Comparison of ENCODE assay signal across 8 cellular contexts in the genomic region with DNA sequence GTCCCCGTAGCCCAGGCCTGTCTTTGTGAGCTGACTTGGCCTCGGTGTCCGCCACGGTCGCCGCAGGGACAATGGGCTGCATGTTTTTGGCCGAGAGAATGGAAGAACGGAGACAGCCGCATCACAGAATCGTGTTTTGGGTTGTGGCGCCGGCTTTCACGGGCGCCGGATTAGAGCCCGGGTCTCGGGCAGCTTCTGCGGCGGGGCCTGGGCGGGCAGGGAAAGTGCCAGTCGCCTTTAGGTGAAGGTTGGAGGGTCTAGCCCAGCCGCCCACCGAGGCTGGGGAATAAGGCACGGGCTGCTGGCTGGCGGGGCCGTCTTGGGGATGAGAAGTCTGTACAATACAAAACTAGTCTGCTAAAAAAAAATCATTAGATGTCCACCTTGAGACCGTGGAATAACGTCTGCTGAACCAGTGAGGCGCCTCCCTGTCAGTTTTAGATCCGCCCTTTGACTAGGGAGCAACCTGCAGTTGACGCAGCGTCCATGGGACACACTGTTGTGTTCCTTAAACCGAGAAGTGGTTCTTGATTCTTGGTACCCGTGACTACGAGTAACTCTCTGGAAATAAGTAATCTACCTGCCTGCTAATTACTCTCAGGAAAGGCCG. TPM values are rescaled to one million over a fixed set of nuclear protein-coding genes. Genes with fewer than 3 reads are reported as not detected.
DNase-seq lines count a peak whose midpoint lies in the region; ATAC-seq and TF ChIP-seq lines count a peak whose summit lies in the region.

No MANE protein-coding gene starts in this region.

- H4K20me1 ChIP-seq in neural cell (ENCODE audit: insufficient read depth): no peaks in the 10 kb centered on the region

- H2AFZ ChIP-seq in neural cell (ENCODE audit: low read depth, low read length): peak overlapping the region; percentile 84

- H3K27ac ChIP-seq in neural cell (ENCODE audit: low read length) (peak overlapping the region; percentile 88), temporal lobe (ENCODE audit: low read depth, low read length) (peak overlapping the region; percentile 60)

- H3K4me3 ChIP-seq in NT2/D1 (ENCODE audit: insufficient read length, low read depth): peak overlapping the region; percentile 91
- H3K4me3 ChIP-seq in fibroblast of pulmonary artery (replicated peaks; ENCODE audit: low read depth, low read length): peak overlapping the region; percentile 91
- H3K4me3 ChIP-seq in neural cell (ENCODE audit: low read length): peak overlapping the region; percentile 86

- peak overlapping the region; percentile 95 for H3K9ac ChIP-seq in NT2/D1 (ENCODE audit: insufficient read length, low read depth)
- H3K9ac ChIP-seq in neural cell (ENCODE audit: low read length): peak overlapping the region; percentile 96

- H3K36me3 ChIP-seq in NT2/D1 (ENCODE audit: insufficient read depth, insufficient read length, low read length): peaks cover 38% of the 10 kb centered on the region
- H3K36me3 ChIP-seq in neural cell (ENCODE audit: insufficient read depth, low read length): peaks cover 5% of the 10 kb centered on the region

- H3F3A ChIP-seq in neural cell (ENCODE audit: insufficient read depth, low read length, poor library complexity, severe bottlenecking): peaks cover 4% of the 10 kb centered on the region

- TF ChIP-seq EP300 in neural cell (conservative IDR thresholded peaks at IDR 0.05; ENCODE audit: poor library complexity, severe bottlenecking): no peak

- peak overlapping the region; percentile 72 for H3K4me2 ChIP-seq in neural cell (ENCODE audit: low read length)

- no peaks in the 10 kb centered on the region for H3K27me3 ChIP-seq in NT2/D1 (ENCODE audit: insufficient read depth, insufficient read length)
- H3K27me3 ChIP-seq in neural cell (ENCODE audit: insufficient read depth, low read depth, low read length): no peaks in the 10 kb centered on the region

- H3K4me1 ChIP-seq in NT2/D1 (ENCODE audit: insufficient read depth, insufficient read length): no peaks in the 10 kb centered on the region

- ATAC-seq in GM19043 (IDR thresholded peaks at IDR 0.05; ENCODE audit: low read depth, unreplicated experiment) (peak; percentile 25), HG03354 (IDR thresholded peaks at IDR 0.05; ENCODE audit: poor library complexity, severe bottlenecking, unreplicated experiment) (peak; percentile 24)

- no peak for TF ChIP-seq RAD21 in neural cell (conservative IDR thresholded peaks at IDR 0.05)

- H3K9me3 ChIP-seq in NT2/D1 (ENCODE audit: insufficient read depth, low read length) (no peaks in the 10 kb centered on the region), neural cell (ENCODE audit: low read length) (no peaks in the 10 kb centered on the region)

- no peaks in the 10 kb centered on the region for H3K9me2 ChIP-seq in neural cell (ENCODE audit: insufficient read depth, low read length)

- peaks cover 68% of the 10 kb centered on the region for H3K79me2 ChIP-seq in neural cell (replicated peaks; ENCODE audit: insufficient read depth, low read length)

- DNase-seq in Ammon's horn (ENCODE audit: low spot score) (peak; percentile 51), NT2/D1 (ENCODE audit: low read depth, low spot score) (no peak), activated T-helper 1 cell treated with Interleukin-2 at 50 U/mL for 16 hours (ENCODE audit: low read depth) (peak; percentile 17), fibroblast of pulmonary artery (ENCODE audit: low read depth) (peak; percentile 49)

- TF ChIP-seq CTCF in fibroblast of pulmonary artery (IDR thresholded peaks at IDR 0.05; ENCODE audit: low read length, missing control alignments): no peak
- no peak for TF ChIP-seq CTCF in neural cell (IDR thresholded peaks at IDR 0.05; ENCODE audit: poor library complexity, severe bottlenecking)

TF ChIP-seq in neural cell, 6 proteins besides CTCF, POLR2A, EP300 and RAD21:
- no peak for TF ChIP-seq MXI1 (conservative IDR thresholded peaks at IDR 0.05; ENCODE audit: poor library complexity, severe bottlenecking)
- TF ChIP-seq TAF1 (IDR thresholded peaks at IDR 0.05; ENCODE audit: low read depth): no peak
- TF ChIP-seq POLR2AphosphoS5 (IDR thresholded peaks at IDR 0.05): no peak
- TF ChIP-seq SMC3 (conservative IDR thresholded peaks at IDR 0.05; ENCODE audit: poor library complexity): no peak
- TF ChIP-seq, protein P1, sequence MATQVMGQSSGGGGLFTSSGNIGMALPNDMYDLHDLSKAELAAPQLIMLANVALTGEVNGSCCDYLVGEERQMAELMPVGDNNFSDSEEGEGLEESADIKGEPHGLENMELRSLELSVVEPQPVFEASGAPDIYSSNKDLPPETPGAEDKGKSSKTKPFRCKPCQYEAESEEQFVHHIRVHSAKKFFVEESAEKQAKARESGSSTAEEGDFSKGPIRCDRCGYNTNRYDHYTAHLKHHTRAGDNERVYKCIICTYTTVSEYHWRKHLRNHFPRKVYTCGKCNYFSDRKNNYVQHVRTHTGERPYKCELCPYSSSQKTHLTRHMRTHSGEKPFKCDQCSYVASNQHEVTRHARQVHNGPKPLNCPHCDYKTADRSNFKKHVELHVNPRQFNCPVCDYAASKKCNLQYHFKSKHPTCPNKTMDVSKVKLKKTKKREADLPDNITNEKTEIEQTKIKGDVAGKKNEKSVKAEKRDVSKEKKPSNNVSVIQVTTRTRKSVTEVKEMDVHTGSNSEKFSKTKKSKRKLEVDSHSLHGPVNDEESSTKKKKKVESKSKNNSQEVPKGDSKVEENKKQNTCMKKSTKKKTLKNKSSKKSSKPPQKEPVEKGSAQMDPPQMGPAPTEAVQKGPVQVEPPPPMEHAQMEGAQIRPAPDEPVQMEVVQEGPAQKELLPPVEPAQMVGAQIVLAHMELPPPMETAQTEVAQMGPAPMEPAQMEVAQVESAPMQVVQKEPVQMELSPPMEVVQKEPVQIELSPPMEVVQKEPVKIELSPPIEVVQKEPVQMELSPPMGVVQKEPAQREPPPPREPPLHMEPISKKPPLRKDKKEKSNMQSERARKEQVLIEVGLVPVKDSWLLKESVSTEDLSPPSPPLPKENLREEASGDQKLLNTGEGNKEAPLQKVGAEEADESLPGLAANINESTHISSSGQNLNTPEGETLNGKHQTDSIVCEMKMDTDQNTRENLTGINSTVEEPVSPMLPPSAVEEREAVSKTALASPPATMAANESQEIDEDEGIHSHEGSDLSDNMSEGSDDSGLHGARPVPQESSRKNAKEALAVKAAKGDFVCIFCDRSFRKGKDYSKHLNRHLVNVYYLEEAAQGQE (IDR thresholded peaks at IDR 0.05; ENCODE audit: borderline replicate concordance): no peak
- TF ChIP-seq EZH2 (IDR thresholded peaks at IDR 0.05; ENCODE audit: borderline replicate concordance, insufficient read depth, low read length, poor library complexity, severe bottlenecking): no peak

RNA-seq across cellular contexts. Expression of a gene that starts 0.6 kb away (rescaled TPM):
- 79.3 and 102 TPM in 2 replicates for polyA plus RNA-seq in neural cell
- polyA minus RNA-seq in neural cell: 104 and 110 TPM in 2 replicates
- 25.8 TPM for total RNA-seq in temporal lobe

RNA-seq across cellular contexts. Expression of a gene that starts 0.7 kb away (rescaled TPM):
- polyA plus RNA-seq in neural cell: 41.4 and 49.4 TPM in 2 replicates
- 74.5 and 86.9 TPM in 2 replicates for polyA minus RNA-seq in neural cell
- total RNA-seq in temporal lobe: 55.6 TPM

RNA-seq across cellular contexts. Expression of a gene that starts 44.3 kb away (rescaled TPM):
- polyA plus RNA-seq in neural cell: 75.9 and 85.1 TPM in 2 replicates
- 95.7 and 112 TPM in 2 replicates for polyA minus RNA-seq in neural cell
- 50.9 TPM for total RNA-seq in temporal lobe
